In the genomic region with DNA sequence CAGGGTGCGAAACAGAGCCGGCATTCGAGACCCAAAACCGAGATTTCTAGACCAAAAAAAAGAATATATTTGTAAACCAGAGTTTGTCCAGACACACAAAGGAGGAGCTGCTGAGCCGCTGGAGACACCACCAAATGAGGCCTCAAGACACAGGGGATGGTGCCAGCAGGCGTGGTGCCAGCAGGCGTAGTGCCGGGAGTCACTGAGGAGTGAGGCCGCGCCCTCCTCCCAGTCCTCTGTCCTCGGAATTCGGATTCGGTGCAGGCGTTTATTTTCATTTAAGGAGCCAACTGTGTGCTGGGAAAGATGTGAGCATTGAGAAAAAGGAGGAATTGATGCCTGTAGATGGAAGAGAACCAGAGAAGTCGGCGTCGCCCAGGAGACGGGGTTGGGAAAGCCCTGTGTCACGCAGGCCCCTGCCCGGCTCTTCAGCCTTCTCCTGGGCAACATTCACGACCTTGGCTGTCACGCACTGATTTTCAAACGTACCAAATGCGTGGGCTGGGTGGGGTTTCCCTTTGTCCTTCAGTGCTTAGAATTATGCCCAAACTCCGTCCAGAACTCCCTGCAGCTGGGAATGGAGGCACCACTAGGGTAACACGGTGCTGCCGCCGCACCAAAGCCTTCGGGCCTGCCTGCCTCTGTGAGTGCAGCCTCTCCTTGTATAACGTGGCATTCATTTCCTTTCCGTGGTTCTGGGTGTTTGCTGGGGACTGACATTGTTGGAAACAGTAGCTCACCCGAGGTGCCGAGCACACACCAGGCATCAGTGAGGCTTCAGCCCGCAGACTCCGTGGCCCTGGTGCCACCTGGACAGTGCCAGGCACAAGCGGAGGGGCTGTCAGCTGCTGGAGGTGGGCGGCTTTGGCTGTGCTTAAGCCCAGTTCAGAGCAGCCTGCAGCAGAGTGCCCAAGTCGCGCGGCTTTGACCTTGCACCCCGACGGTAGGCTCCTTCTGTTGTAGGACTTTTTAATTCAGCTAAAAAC, we compare ENCODE assay signal across 7 cellular contexts. TPM values are rescaled to one million over a fixed set of nuclear protein-coding genes. Genes with fewer than 3 reads are reported as not detected.
DNase-seq lines count a peak whose midpoint lies in the region; ATAC-seq, FAIRE-seq and TF ChIP-seq lines count a peak whose summit lies in the region.

No MANE protein-coding gene starts in this region.

- peaks cover 2% of the 10 kb centered on the region for H3K9me3 Mint-ChIP-seq in endodermal cell
- H3K9me3 Mint-ChIP-seq in effector memory CD8-positive, alpha-beta T cell = no peaks in the 10 kb centered on the region

- intact Hi-C loops in thyroid gland (cut with DNase I) = no loop called here

- H3K36me3 ChIP-seq in endodermal cell (ENCODE audit: control insufficient read depth, insufficient read depth, low read length) = peaks cover 24% of the 10 kb centered on the region
- H3K36me3 ChIP-seq in thyroid gland = peaks cover 0 to 7% of the 10 kb centered on the region in 2 donors

- H3K27me3 Mint-ChIP-seq in endodermal cell (ENCODE audit: insufficient read depth) = no peaks in the 10 kb centered on the region
- no peaks in the 10 kb centered on the region for H3K27me3 Mint-ChIP-seq in effector memory CD8-positive, alpha-beta T cell

- no peak for ATAC-seq in effector memory CD8-positive, alpha-beta T cell (replicated peaks)

- H3K4me1 Mint-ChIP-seq in endodermal cell = no peaks in the 10 kb centered on the region
- peaks cover 14 to 22% of the 10 kb centered on the region in 2 donors for H3K4me1 Mint-ChIP-seq in effector memory CD8-positive, alpha-beta T cell (ENCODE audit: low read depth in 2 of 2)

- H3K27ac Mint-ChIP-seq in endodermal cell = no peak overlapping the region
- H3K27ac Mint-ChIP-seq in effector memory CD8-positive, alpha-beta T cell = no peak overlapping the region

- H3K9me3 ChIP-seq in endodermal cell (ENCODE audit: control insufficient read depth, low read length) (no peaks in the 10 kb centered on the region), thyroid gland (no peaks in the 10 kb centered on the region)

- no peak for TF ChIP-seq POLR2A in thyroid gland (IDR thresholded peaks at IDR 0.05)
- TF ChIP-seq POLR2A in H54 (IDR thresholded peaks at IDR 0.05; ENCODE audit: low read depth, low read length) = no peak

- H3K27me3 ChIP-seq in endodermal cell (ENCODE audit: control insufficient read depth, insufficient read depth, low read length, poor library complexity, severe bottlenecking) = no peaks in the 10 kb centered on the region
- no peaks in the 10 kb centered on the region for H3K27me3 ChIP-seq in thyroid gland

- H3K9ac ChIP-seq in endodermal cell (ENCODE audit: extremely low read depth, low read length, poor library complexity, severe bottlenecking) = no peak overlapping the region

- 94 to 95% methylated on average over 36 to 42 of the region's 42 CpGs for WGBS in endodermal cell (ENCODE audit: insufficient coverage in 1 of 2, insufficient read length in 1 of 2), 2 experiments
- 56 to 60% methylated on average over 41 to 42 of the region's 42 CpGs for WGBS in thyroid gland, 2 donors

- H3K4me3 ChIP-seq in LNCaP clone FGC (ENCODE audit: low read depth, low read length) = no peak overlapping the region
- H3K4me3 ChIP-seq in endodermal cell (ENCODE audit: low read length) = no peak overlapping the region
- no peak overlapping the region for H3K4me3 ChIP-seq in thyroid gland (replicated peaks in 1 of 3)

- TF ChIP-seq CTCF in LNCaP clone FGC (IDR thresholded peaks at IDR 0.05; ENCODE audit: control insufficient read depth, extremely low read depth, insufficient read depth) (no peak; the same call in 1 of the 2 replicates), endodermal cell (conservative IDR thresholded peaks at IDR 0.05) (no peak), thyroid gland (IDR thresholded peaks at IDR 0.05) (peak in 2 of 6 experiments; percentile 10 to 33)

- no peak for FAIRE-seq in H54 (lab: Jason Lieb, UNC)

- H3K36me3 Mint-ChIP-seq in endodermal cell (ENCODE audit: low read depth) = peaks cover 45% of the 10 kb centered on the region
- H3K36me3 Mint-ChIP-seq in effector memory CD8-positive, alpha-beta T cell (ENCODE audit: insufficient read depth) = peaks cover 23% of the 10 kb centered on the region

- DNase-seq in LNCaP clone FGC (ENCODE audit: low read depth) (peak; percentile 54), endodermal cell (no peak), medulla oblongata (ENCODE audit: extremely low spot score) (peak; percentile 91), thyroid gland (peak; percentile 94 to 97), H54 (ENCODE audit: insufficient read length, low spot score) (no peak), NCI-H1417 treated with DMSO at 0.1 percent for 48 hours (lab: John Stamatoyannopoulos, UW) (no peak)
- no peak for DNase-seq in effector memory CD8-positive, alpha-beta T cell

- H3K27ac ChIP-seq in endodermal cell (ENCODE audit: low read depth, low read length) = peak overlapping the region; percentile 49
- no peak overlapping the region for H3K27ac ChIP-seq in thyroid gland

- H3K4me1 ChIP-seq in endodermal cell (ENCODE audit: control insufficient read depth, insufficient read depth, low read length) (no peaks in the 10 kb centered on the region), thyroid gland (peaks cover 0 to 16% of the 10 kb centered on the region in 2 donors)

- H3K4me3 Mint-ChIP-seq in endodermal cell = no peak overlapping the region
- no peak overlapping the region for H3K4me3 Mint-ChIP-seq in effector memory CD8-positive, alpha-beta T cell

RNA-seq across cellular contexts. Expression of a gene that starts 49.0 kb away (rescaled TPM):
- 10 to 100 TPM; 28.4 to 32.5 TPM for total RNA-seq in endodermal cell
- polyA plus RNA-seq in endodermal cell (2013, experiment 1 of 2) = 23.4 TPM
- 20.2 TPM for polyA plus RNA-seq in endodermal cell (2013, experiment 2 of 2)
- total RNA-seq in thyroid gland = 10 to 100 TPM; 19.5 to 37.8 (median 27.8) TPM

Comparison
In these comparisons a context has a peak if more than half of its experiments do, and no peak if none do; other contexts are left out.
1. DNase-seq: peak in LNCaP clone FGC (single experiment), medulla oblongata (single experiment) and thyroid gland (2 of 2); none in endodermal cell (single experiment), effector memory CD8-positive, alpha-beta T cell (0 of 3), H54 (single experiment) and NCI-H1417 treated with DMSO at 0.1 percent for 48 hours (single experiment).